In the genomic region with DNA sequence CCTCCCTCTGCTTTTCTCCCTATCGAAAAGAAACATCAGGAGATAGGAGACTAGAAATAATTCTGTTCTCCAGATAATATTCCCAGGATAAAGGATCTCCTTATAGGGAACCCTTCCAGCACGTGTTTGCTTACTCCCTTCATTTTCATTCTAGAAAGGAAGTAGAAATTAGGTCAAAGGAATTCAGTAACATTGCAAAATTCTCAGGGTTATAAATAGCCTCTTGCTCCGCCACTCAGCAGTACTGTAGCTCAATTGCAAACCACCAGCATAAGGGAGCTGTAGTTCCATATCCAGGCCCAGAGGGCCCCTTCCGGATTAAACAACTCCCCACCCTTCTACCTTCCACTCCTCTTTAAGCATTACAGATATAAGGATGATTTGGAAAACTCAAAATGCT, we compare ENCODE assay signal across 8 cellular contexts. TPM values are rescaled to one million over a fixed set of nuclear protein-coding genes. Genes with fewer than 3 reads are reported as not detected.
DNase-seq lines count a peak whose midpoint lies in the region; ATAC-seq and TF ChIP-seq lines count a peak whose summit lies in the region.

No MANE protein-coding gene starts in this region.

- H3K4me1 Mint-ChIP-seq in activated T-cell treated with anti-CD3 and anti-CD28 coated beads, Interleukin-2, amount 50 U/mL, for 72 hours (ENCODE audit: low read depth) = peaks cover 60% of the 10 kb centered on the region

- H3K36me3 ChIP-seq in body of pancreas (replicated peaks in 1 of 2; ENCODE audit: insufficient read depth in 1 of 2, low read depth in 2 of 2) (no peaks in the 10 kb centered on the region), right lobe of liver (no peaks in the 10 kb centered on the region), upper lobe of right lung (peaks cover 7% of the 10 kb centered on the region)

- H3K36me3 Mint-ChIP-seq in activated T-cell treated with anti-CD3 and anti-CD28 coated beads, Interleukin-2, amount 50 U/mL, for 72 hours (ENCODE audit: insufficient read depth in 2 of 2) = peaks cover 0 to 4% of the 10 kb centered on the region in 2 donors

- no peaks in the 10 kb centered on the region for H3K9me3 ChIP-seq in body of pancreas
- no peaks in the 10 kb centered on the region for H3K9me3 ChIP-seq in right lobe of liver
- no peaks in the 10 kb centered on the region for H3K9me3 ChIP-seq in upper lobe of right lung

- H3K4me1 ChIP-seq in body of pancreas = peaks cover 71% of the 10 kb centered on the region
- peaks cover 0 to 44% (median 26%) of the 10 kb centered on the region in 4 donors for H3K4me1 ChIP-seq in right lobe of liver
- peaks cover 77% of the 10 kb centered on the region for H3K4me1 ChIP-seq in upper lobe of right lung

- no peaks in the 10 kb centered on the region for H3K27me3 Mint-ChIP-seq in activated T-cell treated with anti-CD3 and anti-CD28 coated beads, Interleukin-2, amount 50 U/mL, for 72 hours (ENCODE audit: low read depth)

- intact Hi-C loops in body of pancreas (cut with DNase I) (no loop called here), right lobe of liver (cut with DNase I) (no loop called here), upper lobe of right lung (cut with DNase I) (no loop called here)

- H3K27me3 ChIP-seq in body of pancreas (no peaks in the 10 kb centered on the region), right lobe of liver (no peaks in the 10 kb centered on the region), upper lobe of right lung (no peaks in the 10 kb centered on the region)

- H3K9me3 Mint-ChIP-seq in activated T-cell treated with anti-CD3 and anti-CD28 coated beads, Interleukin-2, amount 50 U/mL, for 72 hours = no peaks in the 10 kb centered on the region

- H3K4me3 Mint-ChIP-seq in activated T-cell treated with anti-CD3 and anti-CD28 coated beads, Interleukin-2, amount 50 U/mL, for 72 hours = peak overlapping the region; percentile 79 to 85

- peak overlapping the region; percentile 52 to 94 (median 65) for H3K27ac ChIP-seq in body of pancreas
- peak overlapping the region; percentile 51 to 63 (median 63) for H3K27ac ChIP-seq in right lobe of liver
- H3K27ac ChIP-seq in upper lobe of right lung = peak overlapping the region; percentile 77

- no peak for ATAC-seq in activated T-cell treated with anti-CD3 and anti-CD28 coated beads, Interleukin-2, amount 50 U/mL, for 72 hours (replicated peaks in 1 of 2)
- ATAC-seq in body of pancreas (peak; percentile 67), right lobe of liver (peak; percentile 73 to 82 (median 81)), upper lobe of right lung (peak; percentile 87), GM19328 (IDR thresholded peaks at IDR 0.05; ENCODE audit: unreplicated experiment) (no peak), GM21825 (IDR thresholded peaks at IDR 0.05; ENCODE audit: unreplicated experiment) (no peak)

- TF ChIP-seq CTCF in body of pancreas (IDR thresholded peaks at IDR 0.05) (no peak), right lobe of liver (IDR thresholded peaks at IDR 0.05) (no peak), upper lobe of right lung (IDR thresholded peaks at IDR 0.05) (peak; percentile 25)

- no peak overlapping the region for H3K4me3 ChIP-seq in body of pancreas
- H3K4me3 ChIP-seq in right lobe of liver = no peak overlapping the region
- peak overlapping the region; percentile 23 for H3K4me3 ChIP-seq in upper lobe of right lung

- peak overlapping the region; percentile 85 for H3K27ac Mint-ChIP-seq in activated T-cell treated with anti-CD3 and anti-CD28 coated beads, Interleukin-2, amount 50 U/mL, for 72 hours

- TF ChIP-seq POLR2A in body of pancreas (IDR thresholded peaks at IDR 0.05) (no peak), right lobe of liver (IDR thresholded peaks at IDR 0.05) (peak; percentile 60)

- DNase-seq in activated T-cell treated with anti-CD3 and anti-CD28 coated beads, Interleukin-2, amount 50 U/mL, for 72 hours = no peak
- no peak for DNase-seq in activated T-cell treated with anti-CD3 and anti-CD28 coated beads, Interleukin-2, amount 50 U/mL, for 1 hour
- DNase-seq in body of pancreas (peak in 3 of 4 donors; percentile 33 to 63 (median 40)), right lobe of liver (no peak), upper lobe of right lung (no peak), NCI-H2196 treated with DMSO at 0.1 percent for 48 hours (lab: John Stamatoyannopoulos, UW; ENCODE audit: unreplicated experiment) (no peak)

- WGBS in body of pancreas, 2 donors = 4 to 5% methylated on average over 4 of the region's 4 CpGs
- WGBS in right lobe of liver (ENCODE audit: insufficient coverage, low coverage, low lambda C conversion rate, missing lambda C conversion rate) = 12% methylated on average over 4 of the region's 4 CpGs

RNA-seq across cellular contexts. Expression of a gene that starts 6.2 kb away (rescaled TPM):
- total RNA-seq in activated T-cell treated with anti-CD3 and anti-CD28 coated beads, Interleukin-2, amount 50 U/mL, for 72 hours = 10 to 100 TPM; 63.9 to 90.5 TPM
- 10 to 100 TPM; 35.0 to 37.6 TPM for total RNA-seq in body of pancreas
- total RNA-seq in right lobe of liver = 10 to 100 TPM; 14.9 to 22.9 (median 17.4) TPM
- 57.0 TPM for total RNA-seq in upper lobe of right lung

Comparison
In these comparisons a context has a peak if more than half of its experiments do, and no peak if none do; other contexts are left out.
1. ATAC-seq: peak in body of pancreas (single experiment), right lobe of liver (4 of 4) and upper lobe of right lung (single experiment); none in activated T-cell treated with anti-CD3 and anti-CD28 coated beads, Interleukin-2, amount 50 U/mL, for 72 hours (0 of 2), GM19328 (single experiment) and GM21825 (single experiment).
2. DNase-seq: peak in body of pancreas (3 of 4); none in activated T-cell treated with anti-CD3 and anti-CD28 coated beads, Interleukin-2, amount 50 U/mL, for 72 hours (0 of 2), activated T-cell treated with anti-CD3 and anti-CD28 coated beads, Interleukin-2, amount 50 U/mL, for 1 hour (single experiment), right lobe of liver (0 of 3), upper lobe of right lung (single experiment) and NCI-H2196 treated with DMSO at 0.1 percent for 48 hours (single experiment).
3. Peak in every context shown above with its lines, with median percentiles within 50 percentile points of each other: H3K27ac ChIP-seq.